20 cellular contexts compared by ENCODE assay signal in the genomic region with DNA sequence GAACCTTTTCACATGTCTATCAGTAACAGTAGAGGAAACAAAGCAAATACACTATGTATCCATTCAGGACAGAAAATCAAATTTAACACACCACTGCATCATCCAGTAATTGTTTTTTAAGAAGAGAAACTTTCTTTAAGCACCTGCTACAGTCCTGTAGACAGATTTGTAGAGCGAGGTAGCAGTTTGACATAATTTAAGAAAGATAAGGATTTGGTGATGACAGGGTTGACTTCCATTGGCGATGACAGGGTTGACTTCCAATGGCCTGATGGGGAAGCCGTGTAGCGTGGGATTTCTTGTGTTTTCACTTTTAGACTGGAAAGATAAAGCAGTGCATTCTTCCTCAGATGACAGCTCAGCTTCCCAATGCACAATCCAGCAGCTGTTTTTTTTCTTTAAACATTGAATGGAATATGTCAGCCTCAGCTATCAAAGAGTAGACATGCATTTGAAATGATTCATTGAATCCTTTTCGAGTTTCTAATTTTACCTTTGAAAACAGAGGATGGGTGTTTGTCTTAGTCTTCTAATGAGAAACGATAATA.
"Had no signal": no experiment of that assay in that cellular context is flagged by ENCODE, and none has a peak within 500 bp of the region (broad histone marks: within the 10 kb centered on the region; RNA-seq: fewer than 3 reads in every experiment).

No MANE protein-coding gene starts in this region.

- H3K9me3 Mint-ChIP-seq: activated T-cell treated with anti-CD3 and anti-CD28 coated beads, Interleukin-2, amount 50 U/mL, for 24 hours; activated T-helper 17 cell treated with anti-CD3 and anti-CD28 coated beads, Interleukin-2, amount 50 U/mL, for 72 hours; immature natural killer cell had no signal

- H3K27ac ChIP-seq: adrenal gland, coronary artery, esophagus squamous epithelium, hepatocyte, thoracic aorta, upper lobe of left lung had no signal

- H3K27me3 ChIP-seq: adrenal gland, esophagus squamous epithelium, hepatocyte, upper lobe of left lung had no signal

- H3K4me3 ChIP-seq: adrenal gland, coronary artery, esophagus squamous epithelium, hepatocyte, thoracic aorta, upper lobe of left lung had no signal

- ATAC-seq: activated T-helper 17 cell treated with anti-CD3 and anti-CD28 coated beads, Interleukin-2, amount 50 U/mL, for 72 hours; left lobe of liver had no signal

- H3K36me3 ChIP-seq: adrenal gland, esophagus squamous epithelium, thoracic aorta, upper lobe of left lung had no signal

- H3K36me3 Mint-ChIP-seq: immature natural killer cell had no signal

- H3K27ac Mint-ChIP-seq: activated naive CD8-positive, alpha-beta T cell; activated T-cell treated with anti-CD3 and anti-CD28 coated beads, Interleukin-2, amount 50 U/mL, for 24 hours; activated T-helper 17 cell treated with anti-CD3 and anti-CD28 coated beads, Interleukin-2, amount 50 U/mL, for 72 hours; immature natural killer cell; nephron progenitor cell had no signal

- H3K4me3 Mint-ChIP-seq: activated naive CD8-positive, alpha-beta T cell; activated T-cell treated with anti-CD3 and anti-CD28 coated beads, Interleukin-2, amount 50 U/mL, for 24 hours; activated T-helper 17 cell treated with anti-CD3 and anti-CD28 coated beads, Interleukin-2, amount 50 U/mL, for 72 hours; immature natural killer cell; nephron progenitor cell had no signal

- H3K79me2 ChIP-seq: hepatocyte had no signal

- H3K9me3 ChIP-seq: adrenal gland, esophagus squamous epithelium, thoracic aorta, upper lobe of left lung had no signal

- H3K4me1 Mint-ChIP-seq: activated T-helper 17 cell treated with anti-CD3 and anti-CD28 coated beads, Interleukin-2, amount 50 U/mL, for 72 hours; immature natural killer cell had no signal

- FAIRE-seq: bronchial epithelial cell had no signal

- H2AFZ ChIP-seq: hepatocyte had no signal

- H3K4me1 ChIP-seq: adrenal gland had no signal

- DNase-seq: activated CD4-positive, alpha-beta T cell treated with anti-CD3 and anti-CD28 coated beads for 1 hour; activated CD4-positive, alpha-beta T cell treated with anti-CD3 and anti-CD28 coated beads, Interleukin-2, amount 50 U/mL, for 1 hour; activated T-cell treated with anti-CD3 and anti-CD28 coated beads, Interleukin-2, amount 50 U/mL, for 24 hours; adrenal gland; cerebellar nuclear complex; esophagus squamous epithelium; immature natural killer cell; nephron progenitor cell; occipital lobe; stimulated activated CD4-positive, alpha-beta T cell treated with anti-CD3 and anti-CD28 coated beads, Interleukin-4, amount 100 ng/mL, for 24 hours; stimulated activated naive CD4-positive, alpha-beta T cell treated with Interleukin-2 at 50 U/mL for 16 hours; T-helper 9 cell; upper lobe of left lung had no signal

- H3K4me2 ChIP-seq: hepatocyte had no signal
